Comparison of ENCODE assay signal across 15 cellular contexts in genomic region chr10:125006921-125007391, GRCh38.
DNase-seq lines count a peak whose midpoint lies in the region; ATAC-seq and TF ChIP-seq lines count a peak whose summit lies in the region.
"Had no signal": no experiment of that assay in that cellular context is flagged by ENCODE, and none has a peak within 500 bp of the region (broad histone marks: within the 10 kb centered on the region; RNA-seq: fewer than 3 reads in every experiment).

No MANE protein-coding gene starts in this region.

- 70% methylated on average over 19 of the region's 19 CpGs for WGBS in suprapubic skin

- no peak overlapping the region for H3K27ac Mint-ChIP-seq in T-cell
- H3K27ac Mint-ChIP-seq: memory B cell had no signal

- CTCF ChIA-PET in T-cell (lab: Charles Lee) = no interaction called here

- H3K4me1 Mint-ChIP-seq in T-cell = no peaks in the 10 kb centered on the region
- H3K4me1 Mint-ChIP-seq: memory B cell had no signal

- H3K27ac ChIP-seq in lower lobe of right lung (no peak overlapping the region), suprapubic skin (no peak overlapping the region)
- H3K27ac ChIP-seq: 22Rv1, SJSA1 had no signal

- no peak overlapping the region for H3K4me3 Mint-ChIP-seq in T-cell
- H3K4me3 Mint-ChIP-seq: memory B cell had no signal

- intact Hi-C loops in lower lobe of right lung (cut with DNase I) = no loop called here

- H3K36me3 Mint-ChIP-seq in T-cell = no peaks in the 10 kb centered on the region
- H3K36me3 Mint-ChIP-seq: memory B cell had no signal

- H3K9me3 ChIP-seq in lower lobe of right lung = no peaks in the 10 kb centered on the region
- H3K9me3 ChIP-seq in suprapubic skin = no peaks in the 10 kb centered on the region

- H3K27me3 ChIP-seq in lower lobe of right lung (ENCODE audit: low read depth) (no peaks in the 10 kb centered on the region), suprapubic skin (no peaks in the 10 kb centered on the region)
- H3K27me3 ChIP-seq: SJSA1 had no signal

- H3K36me3 ChIP-seq in lower lobe of right lung (peaks cover 48% of the 10 kb centered on the region), suprapubic skin (peaks cover 27% of the 10 kb centered on the region)

- no peaks in the 10 kb centered on the region for H3K27me3 Mint-ChIP-seq in T-cell

- no peaks in the 10 kb centered on the region for H3K9me3 Mint-ChIP-seq in T-cell
- H3K9me3 Mint-ChIP-seq: memory B cell had no signal

- TF ChIP-seq CTCF in lower lobe of right lung (IDR thresholded peaks at IDR 0.05) (no peak), suprapubic skin (IDR thresholded peaks at IDR 0.05) (no peak)

- DNase-seq in NCI-H2107 (lab: John Stamatoyannopoulos, UW) (peak; percentile 37), NCI-H2107 treated with DMSO at 0.1 percent for 48 hours (lab: John Stamatoyannopoulos, UW; ENCODE audit: unreplicated experiment) (no peak), dermis microvascular lymphatic vessel endothelial cell (ENCODE audit: low read depth in 2 of 2) (peak; percentile 44 to 55), lower lobe of right lung (peak; percentile 43), suprapubic skin (ENCODE audit: low spot score in 2 of 2) (peak; percentile 71 to 72), putamen (ENCODE audit: low spot score) (no peak), T-cell (no peak)
- DNase-seq: activated CD4-positive, alpha-beta T cell treated with anti-CD3 and anti-CD28 coated beads for 4 hours; EL; Karpas-422; stimulated activated naive CD4-positive, alpha-beta T cell had no signal

- H3K4me3 ChIP-seq in lower lobe of right lung (no peak overlapping the region), suprapubic skin (no peak overlapping the region)
- H3K4me3 ChIP-seq: SJSA1 had no signal

- no peak for TF ChIP-seq EP300 in suprapubic skin (IDR thresholded peaks at IDR 0.05)

- ATAC-seq in lower lobe of right lung = no peak
- no peak for ATAC-seq in HG03025 (IDR thresholded peaks at IDR 0.05; ENCODE audit: low FRiP score, unreplicated experiment)
- ATAC-seq in T-cell (replicated peaks in 1 of 4) = no peak

- POLR2A ChIA-PET in T-cell (lab: Charles Lee) = no interaction called here

- no peak for TF ChIP-seq POLR2A in suprapubic skin (IDR thresholded peaks at IDR 0.05)

- H3K4me1 ChIP-seq in lower lobe of right lung (peaks cover 20% of the 10 kb centered on the region), suprapubic skin (peaks cover 39% of the 10 kb centered on the region)

Comparison
In these comparisons a context has a peak if more than half of its experiments do, and no peak if none do; other contexts are left out.
1. DNase-seq: peak in NCI-H2107 (single experiment), dermis microvascular lymphatic vessel endothelial cell (2 of 2), lower lobe of right lung (single experiment) and suprapubic skin (2 of 2); none in NCI-H2107 treated with DMSO at 0.1 percent for 48 hours (single experiment), putamen (single experiment) and T-cell (0 of 34).